1 cellular context compared by ENCODE assay signal in genomic region chr17:63946440-63947363, GRCh38.
TF ChIP-seq lines count a peak whose summit lies in the region.

No MANE protein-coding gene starts in this region.

TF ChIP-seq in H1, 55 proteins besides CTCF, POLR2A, EP300 and RAD21:
- TF ChIP-seq CTBP2 (IDR thresholded peaks at IDR 0.05; ENCODE audit: borderline replicate concordance, insufficient read depth, insufficient read length, low read length) (no peak), ASH2L (IDR thresholded peaks at IDR 0.05; ENCODE audit: low read length) (no peak), TEAD4 (IDR thresholded peaks at IDR 0.05; ENCODE audit: low read depth, low read length) (no peak), SIN3A (conservative IDR thresholded peaks at IDR 0.05 in 1 of 2, IDR thresholded peaks at IDR 0.05 in 1 of 2; ENCODE audit: low read depth in 1 of 2, low read length in 2 of 2) (no peak), RBBP5 (IDR thresholded peaks at IDR 0.05; ENCODE audit: borderline replicate concordance, low read depth, low read length) (no peak), ZNF274 (IDR thresholded peaks at IDR 0.05; ENCODE audit: borderline replicate concordance, extremely low read depth, low read length) (no peak)
